Comparison of ENCODE assay signal across 8 cellular contexts in the genomic region with DNA sequence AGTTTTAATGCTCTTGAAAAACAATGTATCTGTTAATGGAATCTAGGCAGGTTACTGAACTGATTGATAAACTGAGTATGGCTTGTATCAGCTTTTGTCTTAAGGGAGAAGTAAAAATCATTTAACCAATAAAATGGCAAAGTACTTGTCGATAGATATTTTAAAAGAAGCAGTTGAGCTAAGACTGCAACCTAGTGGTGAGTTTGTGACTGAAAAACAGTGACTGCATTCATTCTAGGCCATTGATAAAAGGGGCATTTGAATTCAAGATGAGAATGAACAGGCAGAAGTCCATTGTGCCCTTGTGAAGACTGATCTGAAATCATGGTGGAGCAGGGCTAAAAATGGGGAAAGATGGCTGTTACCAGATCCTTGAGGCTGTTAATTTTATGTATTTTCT. TPM values are rescaled to one million over a fixed set of nuclear protein-coding genes. Genes with fewer than 3 reads are reported as not detected.
DNase-seq lines count a peak whose midpoint lies in the region; ATAC-seq and TF ChIP-seq lines count a peak whose summit lies in the region.

No MANE protein-coding gene starts in this region.

- no peak overlapping the region for H3K4me3 ChIP-seq in epithelial cell of proximal tubule (ENCODE audit: low read depth, low read length)

- no peak for ATAC-seq in stimulated activated memory B cell treated with anti-CD40 and anti-IgM and Interleukin-4, amounts not matched to agents 10 μg/mL and 1 μg/mL and 100 μg/mL, for 72 hours

- H3K4me3 Mint-ChIP-seq in stimulated activated memory B cell treated with anti-CD40 and anti-IgM and Interleukin-4, amounts not matched to agents 10 μg/mL and 1 μg/mL and 100 μg/mL, for 72 hours: no peak overlapping the region

- H3K36me3 Mint-ChIP-seq in stimulated activated memory B cell treated with anti-CD40 and anti-IgM and Interleukin-4, amounts not matched to agents 10 μg/mL and 1 μg/mL and 100 μg/mL, for 72 hours: no peaks in the 10 kb centered on the region

- TF ChIP-seq CTCF in GM20000 (IDR thresholded peaks at IDR 0.05; ENCODE audit: extremely low read depth, missing control alignments) (no peak), epithelial cell of proximal tubule (conservative IDR thresholded peaks at IDR 0.05; ENCODE audit: low read depth, low read length) (peak; percentile 54)

- H3K27me3 Mint-ChIP-seq in stimulated activated memory B cell treated with anti-CD40 and anti-IgM and Interleukin-4, amounts not matched to agents 10 μg/mL and 1 μg/mL and 100 μg/mL, for 72 hours: no peaks in the 10 kb centered on the region

- peak; percentile 7 for DNase-seq in DMS 273 treated with DMSO at 0.1 percent for 48 hours (lab: John Stamatoyannopoulos, UW)
- peak; percentile 15 for DNase-seq in GM20000 (ENCODE audit: low spot score)
- peak; percentile 5 for DNase-seq in NCI-H460 (ENCODE audit: extremely low read depth, low read depth)
- DNase-seq in epithelial cell of proximal tubule (ENCODE audit: low read depth): no peak
- no peak for DNase-seq in NCI-H1092 (lab: John Stamatoyannopoulos, UW)
- DNase-seq in stimulated activated CD4-positive, alpha-beta T cell treated with anti-CD3 and anti-CD28 coated beads, Interleukin-2, amount 100 ng/mL, for 48 hours: no peak
- no peak for DNase-seq in activated T-cell treated with anti-CD3 and anti-CD28 coated beads for 4 hours

- H3K27ac Mint-ChIP-seq in stimulated activated memory B cell treated with anti-CD40 and anti-IgM and Interleukin-4, amounts not matched to agents 10 μg/mL and 1 μg/mL and 100 μg/mL, for 72 hours: peak overlapping the region; percentile 7

- peaks cover 25% of the 10 kb centered on the region for H3K4me1 Mint-ChIP-seq in stimulated activated memory B cell treated with anti-CD40 and anti-IgM and Interleukin-4, amounts not matched to agents 10 μg/mL and 1 μg/mL and 100 μg/mL, for 72 hours

- H3K9me3 Mint-ChIP-seq in stimulated activated memory B cell treated with anti-CD40 and anti-IgM and Interleukin-4, amounts not matched to agents 10 μg/mL and 1 μg/mL and 100 μg/mL, for 72 hours: no peaks in the 10 kb centered on the region

RNA-seq across cellular contexts. Expression of gene MSTN, which starts 59.4 kb away (rescaled TPM):
- total RNA-seq in NCI-H460 (2014; rRNA removed; shearing (Covaris generic)): 0.07 and 0.17 TPM in 2 replicates
- polyA plus RNA-seq in NCI-H460 (2014; cell fraction: nucleus; rRNA removed): 0.32 TPM in 1 of 2 replicates, not detected in the other
- 0.14 TPM in 1 of 2 replicates, not detected in the other for total RNA-seq in epithelial cell of proximal tubule

Comparison
In these comparisons a context has a peak if more than half of its experiments do, and no peak if none do; other contexts are left out.
1. DNase-seq: peak in DMS 273 treated with DMSO at 0.1 percent for 48 hours (single experiment), GM20000 (single experiment) and NCI-H460 (single experiment); none in epithelial cell of proximal tubule (single experiment), NCI-H1092 (single experiment), stimulated activated CD4-positive, alpha-beta T cell treated with anti-CD3 and anti-CD28 coated beads, Interleukin-2, amount 100 ng/mL, for 48 hours (0 of 2) and activated T-cell treated with anti-CD3 and anti-CD28 coated beads for 4 hours (single experiment).